In genomic region chr1:154352581-154353459, GRCh38 we compare ENCODE assay signal across 8 cellular contexts. TPM values are rescaled to one million over a fixed set of nuclear protein-coding genes. Genes with fewer than 3 reads are reported as not detected.
DNase-seq lines count a peak whose midpoint lies in the region; ATAC-seq and TF ChIP-seq lines count a peak whose summit lies in the region.

No MANE protein-coding gene starts in this region.

- peak overlapping the region; percentile 73 for H3K27ac ChIP-seq in VCaP

- H3F3A ChIP-seq in Loucy (ENCODE audit: low read depth): no peaks in the 10 kb centered on the region

- peak overlapping the region; percentile 66 for H2AFZ ChIP-seq in Loucy (ENCODE audit: low read length)

- peaks cover 26% of the 10 kb centered on the region for H3K27me3 Mint-ChIP-seq in dendritic cell treated with granulocyte-macrophage colony-stimulating factor and Interleukin-4, amounts not matched to agents 40 ng/mL and 50 ng/mL, for 4 days

- peak overlapping the region; percentile 65 for H3K4me2 ChIP-seq in Loucy (ENCODE audit: low read depth, low read length, poor library complexity, severe bottlenecking)

- H3K9me2 ChIP-seq in Loucy (replicated peaks; ENCODE audit: low read depth, low read length): no peaks in the 10 kb centered on the region

- no peaks in the 10 kb centered on the region for H3K36me3 Mint-ChIP-seq in dendritic cell treated with granulocyte-macrophage colony-stimulating factor and Interleukin-4, amounts not matched to agents 40 ng/mL and 50 ng/mL, for 4 days (ENCODE audit: low read depth)

- H4K20me1 ChIP-seq in Loucy (ENCODE audit: insufficient read depth, low read length, poor library complexity, severe bottlenecking): no peaks in the 10 kb centered on the region

- H3K79me2 ChIP-seq in Loucy (ENCODE audit: insufficient read depth, low read length): no peaks in the 10 kb centered on the region

- peaks cover 11% of the 10 kb centered on the region for H3K4me1 ChIP-seq in Loucy (ENCODE audit: insufficient read depth, low read length, poor library complexity, severe bottlenecking)

- H3K27me3 ChIP-seq in Loucy (ENCODE audit: insufficient read depth, low read length, poor library complexity, severe bottlenecking): no peaks in the 10 kb centered on the region

- ATAC-seq in left lobe of liver (peak; percentile 66), HG03565 (IDR thresholded peaks at IDR 0.05; ENCODE audit: unreplicated experiment) (no peak)

- DNase-seq in DMS153 treated with DMSO at 0.1 percent for 48 hours (lab: John Stamatoyannopoulos, UW; ENCODE audit: unreplicated experiment): peak; percentile 33
- peak; percentile 68 for DNase-seq in left lobe of liver (ENCODE audit: low spot score)
- peak; percentile 30 to 43 for DNase-seq in stimulated activated CD4-positive, alpha-beta T cell treated with anti-CD3 and anti-CD28 coated beads, Interleukin-2, amount 100 ng/mL, for 48 hours
- no peak for DNase-seq in NK-92 treated with Interleukin-12 subunit alpha and Interleukin-12 subunit beta, amount 100 ng/mL, for 24 hours (lab: John Stamatoyannopoulos, UW)

- peak overlapping the region; percentile 74 for H3K27ac Mint-ChIP-seq in dendritic cell treated with granulocyte-macrophage colony-stimulating factor and Interleukin-4, amounts not matched to agents 40 ng/mL and 50 ng/mL, for 4 days

- peaks cover 48% of the 10 kb centered on the region for H3K4me1 Mint-ChIP-seq in dendritic cell treated with granulocyte-macrophage colony-stimulating factor and Interleukin-4, amounts not matched to agents 40 ng/mL and 50 ng/mL, for 4 days (ENCODE audit: low read depth)

- no peaks in the 10 kb centered on the region for H3K9me3 Mint-ChIP-seq in dendritic cell treated with granulocyte-macrophage colony-stimulating factor and Interleukin-4, amounts not matched to agents 40 ng/mL and 50 ng/mL, for 4 days

- intact Hi-C loops in dendritic cell treated with granulocyte-macrophage colony-stimulating factor and Interleukin-4, amounts not matched to agents 40 ng/mL and 50 ng/mL, for 4 days (cut with micrococcal nuclease): loop anchor here (5.0 kb wide), 1 partner anchor 54 kb away; the partner anchor contains the start of gene IL6R

- TF ChIP-seq CTCF in Loucy (conservative IDR thresholded peaks at IDR 0.05; ENCODE audit: low read length) (no peak), VCaP (conservative IDR thresholded peaks at IDR 0.05) (peak; percentile 10; the same call in 1 of the 2 replicates)

- H3K9me3 ChIP-seq in Loucy (ENCODE audit: insufficient read depth, low read depth, low read length): no peaks in the 10 kb centered on the region

- peak overlapping the region; percentile 76 for H3K4me3 Mint-ChIP-seq in dendritic cell treated with granulocyte-macrophage colony-stimulating factor and Interleukin-4, amounts not matched to agents 40 ng/mL and 50 ng/mL, for 4 days

- H3K36me3 ChIP-seq in Loucy (ENCODE audit: insufficient read depth, low read length): peaks cover 10% of the 10 kb centered on the region; the same call in 1 of the 2 replicates

- H3K9ac ChIP-seq in Loucy (ENCODE audit: low read depth, low read length, poor library complexity, severe bottlenecking): peak overlapping the region; percentile 20

- H3K4me3 ChIP-seq in Loucy (ENCODE audit: low read length, poor library complexity, severe bottlenecking): peak overlapping the region; percentile 65

RNA-seq across cellular contexts. Expression of gene ATP8B2, which starts 27.5 kb away (rescaled TPM):
- total RNA-seq in left lobe of liver: 4.4 TPM

RNA-seq across cellular contexts. Expression of gene AQP10, which starts 31.9 kb away (rescaled TPM):
- total RNA-seq in left lobe of liver: not detected

RNA-seq across cellular contexts. Expression of gene IL6R, which starts 52.3 kb away (rescaled TPM):
- total RNA-seq in left lobe of liver: 171 TPM
